ENCODE assay signal across 12 cellular contexts in genomic region chr12:52878507-52879393, GRCh38. TPM values are rescaled to one million over a fixed set of nuclear protein-coding genes. Genes with fewer than 3 reads are reported as not detected.
DNase-seq lines count a peak whose midpoint lies in the region; TF ChIP-seq lines count a peak whose summit lies in the region.
"Had no signal": no experiment of that assay in that cellular context is flagged by ENCODE, and none has a peak within 500 bp of the region (broad histone marks: within the 10 kb centered on the region; RNA-seq: fewer than 3 reads in every experiment).

No MANE protein-coding gene starts in this region.

- no peaks in the 10 kb centered on the region for H4K20me1 ChIP-seq in PC-9 (ENCODE audit: insufficient read depth)

- H3K4me1 ChIP-seq in ES-I3 (ENCODE audit: insufficient read depth, low read length) (peaks cover 6% of the 10 kb centered on the region; the same call in 1 of the 2 replicates), PC-9 (replicated peaks; ENCODE audit: insufficient read depth) (peaks cover 22% of the 10 kb centered on the region), esophagus (ENCODE audit: control insufficient read depth in 2 of 2, insufficient read depth in 2 of 2, low read length in 1 of 2) (peaks cover 2 to 37% of the 10 kb centered on the region in 2 donors), rectal smooth muscle tissue (ENCODE audit: control insufficient read depth, insufficient read depth, low read length) (peaks cover 6% of the 10 kb centered on the region)

- no peaks in the 10 kb centered on the region for H3K36me3 ChIP-seq in ES-I3 (ENCODE audit: insufficient read depth, low read length)
- no peaks in the 10 kb centered on the region for H3K36me3 ChIP-seq in PC-9 (ENCODE audit: low read depth)
- no peaks in the 10 kb centered on the region for H3K36me3 ChIP-seq in esophagus (ENCODE audit: control insufficient read depth in 2 of 2, insufficient read depth in 2 of 2, low read length in 1 of 2)
- H3K36me3 ChIP-seq in rectal smooth muscle tissue (ENCODE audit: control insufficient read depth, insufficient read depth, low read length), result no peaks in the 10 kb centered on the region
- H3K36me3 ChIP-seq: gastrocnemius medialis had no signal

- no peaks in the 10 kb centered on the region for H3K9me2 ChIP-seq in PC-9 (ENCODE audit: insufficient read depth)

- no TSS peak for BruUV-seq in PC-9 (replicated peaks; lab: Mats Ljungman, UMichigan)

- H3K4me3 ChIP-seq in PC-9, result peak overlapping the region; percentile 31; the same call in 1 of the 2 replicates
- H3K4me3 ChIP-seq in esophagus (ENCODE audit: low read depth in 1 of 2, low read length in 2 of 2), result peak overlapping the region; percentile 7 to 20
- peak overlapping the region; percentile 40 for H3K4me3 ChIP-seq in rectal smooth muscle tissue (ENCODE audit: low read length)

- CTCF ChIA-PET in PC-9 (lab: Charles Lee), result interaction anchor here (0.6 to 3.3 kb wide), 16 partner anchors 19 to 873 kb away, joined by 3 to 20 read pairs (median 4); no protein-coding TSS in a partner anchor

- WGBS in esophagus, 2 donors, result 46 to 62% methylated on average over 17 of the region's 17 CpGs

- H3F3A ChIP-seq in PC-9 (ENCODE audit: insufficient read depth, low read depth), result no peaks in the 10 kb centered on the region; the same call in 1 of the 2 replicates

- peak overlapping the region; percentile 39; the same call in 1 of the 2 replicates for H3K9ac ChIP-seq in ES-I3 (ENCODE audit: low read depth, low read length)
- H3K9ac ChIP-seq in rectal smooth muscle tissue (ENCODE audit: low read length), result no peak overlapping the region

- H3K9me3 ChIP-seq in ES-I3 (ENCODE audit: control insufficient read depth, insufficient read depth, low read length), result no peaks in the 10 kb centered on the region
- H3K9me3 ChIP-seq in PC-9 (ENCODE audit: insufficient read depth, low read depth), result no peaks in the 10 kb centered on the region
- H3K9me3 ChIP-seq in esophagus (ENCODE audit: control insufficient read depth in 2 of 2, insufficient read depth in 1 of 2, low read depth in 1 of 2, low read length in 1 of 2), result no peaks in the 10 kb centered on the region
- H3K9me3 ChIP-seq: gastrocnemius medialis had no signal

- DNase-seq in PC-9, result no peak
- DNase-seq in glomerular visceral epithelial cell (ENCODE audit: extremely low spot score), result no peak
- no peak for DNase-seq in HT-29 (ENCODE audit: low spot score)
- no peak for DNase-seq in DMS153 (lab: John Stamatoyannopoulos, UW)
- DNase-seq in NCI-H2227 (lab: John Stamatoyannopoulos, UW; ENCODE audit: unreplicated experiment), result no peak
- DNase-seq: KG1 had no signal

- H3K27ac ChIP-seq in PC-9 (peak overlapping the region; percentile 51), esophagus (ENCODE audit: low read depth in 2 of 2, low read length in 1 of 2) (peak overlapping the region; percentile 97 to 100), rectal smooth muscle tissue (ENCODE audit: low read depth, low read length) (no peak overlapping the region)
- H3K27ac ChIP-seq: gastrocnemius medialis had no signal

- TF ChIP-seq CTCF in PC-9 (conservative IDR thresholded peaks at IDR 0.05), result no peak

- H3K79me2 ChIP-seq in PC-9 (ENCODE audit: low read depth), result no peaks in the 10 kb centered on the region

- H3K27me3 ChIP-seq in PC-9 (ENCODE audit: insufficient read depth, low read depth) (no peaks in the 10 kb centered on the region), esophagus (ENCODE audit: control insufficient read depth in 1 of 2, insufficient read depth in 2 of 2, low read length in 2 of 2) (no peaks in the 10 kb centered on the region), rectal smooth muscle tissue (ENCODE audit: control insufficient read depth, insufficient read depth, low read length) (no peaks in the 10 kb centered on the region)

- H2AFZ ChIP-seq in PC-9, result peak overlapping the region; percentile 50; the same call in 1 of the 2 replicates

- intact Hi-C loops in PC-9 (cut with micrococcal nuclease; ENCODE audit: unreplicated experiment), result loop anchor here (1.0 kb wide), 3 partner anchors 295 to 739 kb away; no protein-coding TSS in a partner anchor

- POLR2A ChIA-PET in PC-9 (lab: Charles Lee; ENCODE audit: unreplicated experiment), result interaction anchor here (0.6 kb wide), 2 partner anchors 50 to 732 kb away, joined by 3 to 6 read pairs; no protein-coding TSS in a partner anchor

- H3K4me2 ChIP-seq in PC-9, result peak overlapping the region; percentile 69

RNA-seq across cellular contexts. Expression of gene KRT8, which starts 26.1 kb away (rescaled TPM):
- 2,689 and 2,962 TPM in 2 replicates for total RNA-seq in PC-9 (2021)
- 100 to 1,000 TPM in 1 of 2 donors, 10 to 100 TPM in 1; 38.7 to 105 TPM for polyA plus RNA-seq in esophagus
- 5,686 and 5,723 TPM in 2 replicates for total RNA-seq in HT-29 (2014; rRNA removed; shearing (Covaris generic))

RNA-seq across cellular contexts. Expression of gene KRT78, which starts 30.0 kb away (rescaled TPM):
- total RNA-seq in PC-9 (2021), result 1.5 and 1.7 TPM in 2 replicates
- 1,000 to 10,000 TPM in 1 of 2 donors, 100 to 1,000 TPM in 1; 633 to 1,998 TPM for polyA plus RNA-seq in esophagus
- not detected in 2 replicates for total RNA-seq in HT-29 (2014; rRNA removed; shearing (Covaris generic))
- total RNA-seq: gastrocnemius medialis; mesenteric fat pad; T-helper 2 cell treated with Interferon-gamma antibody and Interleukin-4, amounts not matched to agents 100 ng/mL and 5 ng/mL, for 36 hours had no signal

RNA-seq across cellular contexts. Expression of gene KRT79, which starts 44.6 kb away (rescaled TPM):
- total RNA-seq in PC-9 (2021), result 0.28 TPM in 1 of 2 replicates, not detected in the other
- polyA plus RNA-seq in esophagus, result 1 to 10 TPM in 1 of 2 donors, under 1 TPM in 1; 0.75 to 1.8 TPM
- total RNA-seq in HT-29 (2014; rRNA removed; shearing (Covaris generic)), result not detected in 2 replicates
- total RNA-seq: gastrocnemius medialis; T-helper 2 cell treated with Interferon-gamma antibody and Interleukin-4, amounts not matched to agents 100 ng/mL and 5 ng/mL, for 36 hours had no signal
